Comparison of ENCODE assay signal across 24 cellular contexts in the genomic region with DNA sequence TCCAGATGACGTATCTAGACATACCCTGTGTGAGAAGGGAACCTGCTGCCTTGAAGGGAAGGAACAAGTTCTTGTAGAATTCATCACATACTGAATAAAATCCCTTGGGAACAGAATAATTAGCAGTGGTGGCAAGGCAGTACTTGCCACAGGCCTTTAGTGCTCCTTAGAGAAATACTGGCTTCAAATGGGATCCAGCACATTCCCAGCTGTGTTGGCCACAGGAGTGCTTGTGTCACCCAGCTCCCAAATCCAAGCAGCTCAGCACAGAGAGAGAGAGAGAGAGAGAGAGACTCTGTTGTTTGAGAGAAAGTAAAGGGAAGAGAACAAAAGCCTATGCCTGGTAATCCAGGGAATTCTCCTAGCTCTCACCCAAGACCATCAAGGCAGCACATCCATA.
"Had no signal": no experiment of that assay in that cellular context is flagged by ENCODE, and none has a peak within 500 bp of the region (broad histone marks: within the 10 kb centered on the region; RNA-seq: fewer than 3 reads in every experiment).

No MANE protein-coding gene starts in this region.

- H3K9me3 ChIP-seq: gastrocnemius medialis, ovary, prostate gland, uterus had no signal

- H3K36me3 ChIP-seq: gastrocnemius medialis, left ventricle myocardium inferior, ovary, prostate gland, right atrium auricular region, transverse colon, uterus had no signal

- H3K27me3 Mint-ChIP-seq: activated naive CD4-positive, alpha-beta T cell treated with anti-CD3 and anti-CD28 coated beads, Interleukin-2, amount 10 ng/mL, durations not matched to agents 7 days and 5 days; activated naive CD8-positive, alpha-beta T cell treated with anti-CD3 and anti-CD28 coated beads, Interleukin-2, amount 50 U/mL, for 24 hours; stimulated activated naive CD8-positive, alpha-beta T cell treated with anti-CD3 and anti-CD28 coated beads, Interleukin-15, amount 100 ng/mL, for 72 hours; T-helper 17 cell had no signal

- H3K4me3 ChIP-seq: gastrocnemius medialis, left ventricle myocardium inferior, ovary, prostate gland, right atrium auricular region, skin epidermis, transverse colon, uterus had no signal

- H3K27me3 ChIP-seq: gastrocnemius medialis, ovary, right atrium auricular region, transverse colon, uterus had no signal

- H3K4me1 ChIP-seq: gastrocnemius medialis, left ventricle myocardium inferior, prostate gland, right atrium auricular region, transverse colon, uterus had no signal

- H3K9me3 Mint-ChIP-seq: activated naive CD4-positive, alpha-beta T cell treated with anti-CD3 and anti-CD28 coated beads, Interleukin-2, amount 10 ng/mL, durations not matched to agents 7 days and 5 days had no signal

- ATAC-seq: activated naive CD8-positive, alpha-beta T cell treated with anti-CD3 and anti-CD28 coated beads, Interleukin-2, amount 50 U/mL, for 24 hours; gastrocnemius medialis; natural killer cell; stimulated activated naive CD8-positive, alpha-beta T cell treated with anti-CD3 and anti-CD28 coated beads, Interleukin-15, amount 100 ng/mL, for 72 hours; T-helper 17 cell had no signal

- H3K4me1 Mint-ChIP-seq: activated naive CD4-positive, alpha-beta T cell treated with anti-CD3 and anti-CD28 coated beads, Interleukin-2, amount 10 ng/mL, durations not matched to agents 7 days and 5 days; activated naive CD8-positive, alpha-beta T cell treated with anti-CD3 and anti-CD28 coated beads, Interleukin-2, amount 50 U/mL, for 24 hours; brain; mesothelial cell of epicardium; natural killer cell; stimulated activated naive CD8-positive, alpha-beta T cell treated with anti-CD3 and anti-CD28 coated beads, Interleukin-15, amount 100 ng/mL, for 72 hours; T-helper 17 cell had no signal

- H3K36me3 Mint-ChIP-seq: activated naive CD4-positive, alpha-beta T cell treated with anti-CD3 and anti-CD28 coated beads, Interleukin-2, amount 10 ng/mL, durations not matched to agents 7 days and 5 days; brain; mesothelial cell of epicardium had no signal

- H3K27ac Mint-ChIP-seq: activated naive CD4-positive, alpha-beta T cell treated with anti-CD3 and anti-CD28 coated beads, Interleukin-2, amount 10 ng/mL, durations not matched to agents 7 days and 5 days; activated naive CD8-positive, alpha-beta T cell treated with anti-CD3 and anti-CD28 coated beads, Interleukin-2, amount 50 U/mL, for 24 hours; brain; mesothelial cell of epicardium; natural killer cell; stimulated activated naive CD8-positive, alpha-beta T cell treated with anti-CD3 and anti-CD28 coated beads, Interleukin-15, amount 100 ng/mL, for 72 hours; T-helper 17 cell had no signal

- DNase-seq: activated CD4-positive, alpha-beta T cell treated with anti-CD3 and anti-CD28 coated beads for 4 hours; activated CD4-positive, alpha-beta T cell treated with anti-CD3 and anti-CD28 coated beads, Interleukin-2, amount 50 U/mL, for 48 hours; activated CD4-positive, CD25-positive, alpha-beta regulatory T cell; activated effector memory CD4-positive, alpha-beta T cell treated with anti-CD3 and anti-CD28 coated beads, Interleukin-2, amount 50 U/mL, for 16 hours; activated naive CD4-positive, alpha-beta T cell treated with anti-CD3 and anti-CD28 coated beads, Interleukin-2, amount 10 ng/mL, durations not matched to agents 7 days and 5 days; activated naive CD8-positive, alpha-beta T cell treated with anti-CD3 and anti-CD28 coated beads, Interleukin-2, amount 50 U/mL, for 24 hours; caudate nucleus; dermis blood vessel endothelial cell; effector CD8-positive, alpha-beta T cell; gastrocnemius medialis; hypothalamus; left ventricle myocardium inferior; natural killer cell; ovary; stimulated activated CD4-positive, alpha-beta T cell treated with anti-CD3 and anti-CD28 coated beads, Interleukin-1b, Interleukin-23, amount 100 ng/mL, for 48 hours; stimulated activated naive CD8-positive, alpha-beta T cell treated with anti-CD3 and anti-CD28 coated beads, Interleukin-15, amount 100 ng/mL, for 72 hours; T-helper 17 cell; transverse colon; uterus had no signal

- H3K27ac ChIP-seq: gastrocnemius medialis, left ventricle myocardium inferior, ovary, prostate gland, right atrium auricular region, skin epidermis, transverse colon, uterus had no signal

- H3K4me3 Mint-ChIP-seq: activated naive CD4-positive, alpha-beta T cell treated with anti-CD3 and anti-CD28 coated beads, Interleukin-2, amount 10 ng/mL, durations not matched to agents 7 days and 5 days; activated naive CD8-positive, alpha-beta T cell treated with anti-CD3 and anti-CD28 coated beads, Interleukin-2, amount 50 U/mL, for 24 hours; brain; mesothelial cell of epicardium; natural killer cell; stimulated activated naive CD8-positive, alpha-beta T cell treated with anti-CD3 and anti-CD28 coated beads, Interleukin-15, amount 100 ng/mL, for 72 hours; T-helper 17 cell had no signal
